24 cellular contexts compared by ENCODE assay signal in the genomic region with DNA sequence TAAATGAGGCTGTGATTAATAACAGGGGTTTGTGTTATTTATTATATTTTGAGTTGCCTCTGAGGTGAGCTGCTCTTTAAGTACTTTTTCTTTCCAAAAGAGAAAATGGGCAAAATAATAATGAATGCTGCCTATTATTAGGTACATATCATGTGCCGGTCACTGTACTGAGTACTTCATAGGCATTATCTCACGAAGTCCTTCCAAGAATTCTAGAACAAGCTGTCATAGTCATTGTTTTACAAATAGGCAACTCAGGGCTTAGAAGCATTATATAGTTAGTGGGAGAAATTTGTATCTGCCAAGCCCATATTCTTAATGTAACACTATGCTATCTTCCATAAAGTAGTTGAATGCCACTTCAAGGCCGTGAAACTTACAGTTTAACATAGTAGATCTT.
"Had no signal": no experiment of that assay in that cellular context is flagged by ENCODE, and none has a peak within 500 bp of the region (broad histone marks: within the 10 kb centered on the region; RNA-seq: fewer than 3 reads in every experiment).

No MANE protein-coding gene starts in this region.

- H3K4me3 ChIP-seq: coronary artery, esophagus muscularis mucosa, gastroesophageal sphincter, heart left ventricle, hepatocyte, left lung, lower lobe of right lung, pancreas, right lobe of liver, smooth muscle cell, thyroid gland had no signal

- ATAC-seq: gastroesophageal sphincter; left lung; lower lobe of right lung; natural killer cell; pancreas; right lobe of liver; stimulated activated naive CD8-positive, alpha-beta T cell treated with anti-CD3 and anti-CD28 coated beads, Interleukin-15, amount 100 ng/mL, for 72 hours had no signal

- H3K36me3 ChIP-seq: esophagus muscularis mucosa, gastroesophageal sphincter, heart left ventricle, left lung, lower lobe of right lung, pancreas, right lobe of liver, thyroid gland had no signal

- DNase-seq: dermis blood vessel endothelial cell; effector memory CD4-positive, alpha-beta T cell; foreskin keratinocyte; heart left ventricle; kidney; left lung; lower lobe of right lung; natural killer cell; occipital lobe; pancreas; retina; right lobe of liver; stimulated activated CD4-positive, alpha-beta T cell treated with anti-CD3 and anti-CD28 coated beads, Interleukin-12 subunit alpha, Interleukin-12 subunit beta, amount 100 ng/mL, for 4 hours; stimulated activated CD4-positive, alpha-beta T cell treated with anti-CD3 and anti-CD28 coated beads, Interleukin-1b, Interleukin-23, amount 100 ng/mL, for 48 hours; stimulated activated CD4-positive, alpha-beta T cell treated with anti-CD3 and anti-CD28 coated beads, Interleukin-4, amount 100 ng/mL, for 1 hour; stimulated activated CD8-positive, alpha-beta memory T cell treated with anti-CD3 and anti-CD28 coated beads, Interleukin-4, amount 100 ng/mL, for 48 hours; stimulated activated naive CD4-positive, alpha-beta T cell; stimulated activated naive CD8-positive, alpha-beta T cell treated with anti-CD3 and anti-CD28 coated beads, Interleukin-15, amount 100 ng/mL, for 72 hours; thyroid gland had no signal

- H3K9me3 ChIP-seq: esophagus muscularis mucosa, gastroesophageal sphincter, heart left ventricle, lower lobe of right lung, pancreas, right lobe of liver, thyroid gland had no signal

- H3K27me3 ChIP-seq: esophagus muscularis mucosa, foreskin keratinocyte, gastroesophageal sphincter, heart left ventricle, hepatocyte, left lung, pancreas, right lobe of liver, thyroid gland had no signal

- H3K4me1 ChIP-seq: foreskin keratinocyte, left lung, lower lobe of right lung, pancreas, right lobe of liver, thyroid gland had no signal

- H3K27ac ChIP-seq: coronary artery, foreskin keratinocyte, gastroesophageal sphincter, hepatocyte, left lung, lower lobe of right lung, pancreas, right lobe of liver, thyroid gland had no signal

- H3K79me2 ChIP-seq: hepatocyte had no signal

- H3K4me2 ChIP-seq: hepatocyte, smooth muscle cell had no signal
